In genomic region chr5:138000102-138000723, GRCh38 we compare ENCODE assay signal across 14 cellular contexts. TPM values are rescaled to one million over a fixed set of nuclear protein-coding genes. Genes with fewer than 3 reads are reported as not detected.
A peak's percentile ranks its signal among the peaks of the same experiment; 100 is the strongest.
DNase-seq lines count a peak whose midpoint lies in the region; ATAC-seq, FAIRE-seq and TF ChIP-seq lines count a peak whose summit lies in the region.
"Had no signal": no experiment of that assay in that cellular context is flagged by ENCODE, and none has a peak within 500 bp of the region (broad histone marks: within the 10 kb centered on the region; RNA-seq: fewer than 3 reads in every experiment).

No MANE protein-coding gene starts in this region.

- H3K4me3 ChIP-seq in A549 (no peak overlapping the region), cardiac fibroblast (replicated peaks in 1 of 2; ENCODE audit: low read depth in 2 of 2, low read length in 2 of 2) (no peak overlapping the region), lung (no peak overlapping the region), SJCRH30 (no peak overlapping the region)
- H3K4me3 ChIP-seq: body of pancreas, PC-9 had no signal

- H3K4me1 ChIP-seq in A549 (peaks cover 68% of the 10 kb centered on the region), lung (ENCODE audit: control insufficient read depth in 2 of 2, insufficient read depth in 2 of 2, low read length in 2 of 2) (peaks cover 5 to 7% of the 10 kb centered on the region in 2 donors), SJCRH30 (no peaks in the 10 kb centered on the region; the same call in 1 of the 2 replicates)

- peaks cover 9 to 12% of the 10 kb centered on the region in 2 donors for H3K36me3 ChIP-seq in lung (ENCODE audit: control insufficient read depth in 2 of 2, insufficient read depth in 2 of 2, low read length in 2 of 2)
- H3K36me3 ChIP-seq in SJCRH30 = peaks cover 34% of the 10 kb centered on the region

- H3K4me2 ChIP-seq in A549 = peak overlapping the region; percentile 78
- H3K4me2 ChIP-seq: KMS-11, PC-9 had no signal

- TF ChIP-seq RAD21 in A549 (conservative IDR thresholded peaks at IDR 0.05 in 1 of 2, IDR thresholded peaks at IDR 0.05 in 1 of 2) = 0 out of 5 replicates have a peak, but pooled peaks of 1 of the 2 experiments have one; percentile 9

- TF ChIP-seq CTCF in A549 (IDR thresholded peaks at IDR 0.05) (no peak), cardiac fibroblast (IDR thresholded peaks at IDR 0.05; ENCODE audit: low read depth, low read length) (no peak), lung (IDR thresholded peaks at IDR 0.05; ENCODE audit: control extremely low read depth, extremely low read depth) (no peak), GM13976 (IDR thresholded peaks at IDR 0.05; ENCODE audit: borderline replicate concordance, control extremely low read depth, extremely low read depth, insufficient read depth, missing control alignments) (no peak)

- 18% methylated on average over 6 of the region's 6 CpGs for WGBS in A549 (ENCODE audit: missing lambda C conversion rate)
- 93 to 95% methylated on average over 6 of the region's 6 CpGs for WGBS in lung, 2 donors

- ATAC-seq in A549 (peak; percentile 93), lung (ENCODE audit: insufficient read depth, low FRiP score) (peak; percentile 39), HG02798 (IDR thresholded peaks at IDR 0.05; ENCODE audit: poor library complexity, unreplicated experiment) (no peak), GM21737 (IDR thresholded peaks at IDR 0.05; ENCODE audit: unreplicated experiment) (no peak)
- ATAC-seq: body of pancreas had no signal

- in situ Hi-C loops in GM13976 (cut with MboI; ENCODE audit: low sequenced_read_pairs, unreplicated experiment) = no loop called here

- no peaks in the 10 kb centered on the region for H3K27me3 ChIP-seq in lung (ENCODE audit: control insufficient read depth, insufficient read depth)
- H3K27me3 ChIP-seq in SJCRH30 = no peaks in the 10 kb centered on the region
- H3K27me3 ChIP-seq: body of pancreas had no signal

- no peak for TF ChIP-seq POLR2A in A549 (IDR thresholded peaks at IDR 0.05; ENCODE audit: low read length)

- H3K9me3 ChIP-seq in A549 = peaks cover 7% of the 10 kb centered on the region; the same call in 1 of the 3 replicates
- H3K9me3 ChIP-seq in lung (ENCODE audit: control insufficient read depth in 2 of 2, insufficient read depth in 1 of 2, low read length in 1 of 2) = no peaks in the 10 kb centered on the region
- H3K9me3 ChIP-seq in SJCRH30 (replicated peaks) = no peaks in the 10 kb centered on the region
- H3K9me3 ChIP-seq: body of pancreas had no signal

- no peak for FAIRE-seq in A549 (lab: Jason Lieb, UNC)

- POLR2A ChIA-PET in A549 (lab: Yijun Ruan, JAX) = no interaction called here

- CTCF ChIA-PET in A549 (lab: Yijun Ruan, JAX) = interaction anchor here (2.6 kb wide), 1 partner anchor 36 kb away, joined by 8 read pairs; no protein-coding TSS in a partner anchor

- peak in 1 of 2 experiments; percentile 18; a peak in 1 of 5 replicates for TF ChIP-seq EP300 in A549 (IDR thresholded peaks at IDR 0.05)

- DNase-seq in A549 (ENCODE audit: low read depth in 1 of 2, low spot score in 1 of 2) = peak; percentile 16 to 86
- DNase-seq in HT1080 (ENCODE audit: low read depth) = peak; percentile 68
- peak; percentile 67 to 77 for DNase-seq in cardiac fibroblast (ENCODE audit: low read depth in 2 of 2)
- no peak for DNase-seq in lung (ENCODE audit: low spot score)
- no peak for DNase-seq in SJCRH30
- no peak for DNase-seq in GM13976 (ENCODE audit: low spot score)
- DNase-seq: activated T-cell treated with anti-CD3 and anti-CD28 coated beads for 4 hours; body of pancreas; islet precursor cell; stimulated activated CD4-positive, alpha-beta T cell treated with anti-CD3 and anti-CD28 coated beads, Interleukin-4, amount 100 ng/mL, for 24 hours had no signal

- peak overlapping the region; percentile 87 to 90 for H3K27ac ChIP-seq in A549
- peak overlapping the region in 1 of 2 donors; percentile 13 for H3K27ac ChIP-seq in lung (ENCODE audit: low read depth in 1 of 2, low read length in 1 of 2)
- no peak overlapping the region for H3K27ac ChIP-seq in SJCRH30
- H3K27ac ChIP-seq: body of pancreas, KMS-11, PC-9 had no signal

TF ChIP-seq in A549, 52 proteins besides CTCF, POLR2A, EP300 and RAD21:
- TF ChIP-seq FOSL2 (IDR thresholded peaks at IDR 0.05) = peak; percentile 67
- peak; percentile 88 for TF ChIP-seq FOSL2 (CRISPR knock-in tag; IDR thresholded peaks at IDR 0.05)
- TF ChIP-seq BCL3 (IDR thresholded peaks at IDR 0.05) = no peak
- no peak for TF ChIP-seq RCOR1 (IDR thresholded peaks at IDR 0.05; ENCODE audit: low read depth, low read length)
- TF ChIP-seq MAX (IDR thresholded peaks at IDR 0.05) = peak; percentile 18; the same call in 1 of the 2 replicates
- peak; percentile 70 for TF ChIP-seq MAFK (IDR thresholded peaks at IDR 0.05; ENCODE audit: partially characterized antibody)
- TF ChIP-seq REST (IDR thresholded peaks at IDR 0.05) = no peak
- peak; percentile 27 to 50; a peak in 1 of 5 replicates for TF ChIP-seq JUN (IDR thresholded peaks at IDR 0.05)
- TF ChIP-seq GATA3 (IDR thresholded peaks at IDR 0.05; ENCODE audit: borderline replicate concordance) = peak; percentile 49; the same call in 1 of the 2 replicates
- TF ChIP-seq NR3C1 (IDR thresholded peaks at IDR 0.05) = no peak
- TF ChIP-seq JUNB (IDR thresholded peaks at IDR 0.05) = peak; percentile 70

RNA-seq across cellular contexts. Expression of gene FAM13B, which starts 32.7 kb away (rescaled TPM):
- polyA plus RNA-seq in A549 (2011; rRNA removed) = 12.2 and 15.1 TPM in 2 replicates
- 4.5 and 5.3 TPM in 2 replicates for polyA plus RNA-seq in A549 (2012; cell fraction: cytosol; rRNA removed)
- polyA plus RNA-seq in A549 (2012; cell fraction: nucleus; rRNA removed) = 5.6 and 9.1 TPM in 2 replicates
- polyA plus RNA-seq in A549 (2017; fragmentation: RNase III; extraction: RNeasy Plus Mini Kit Qiagen cat#74134 plus additional on column Dnase treatment) = 14.9 to 17.4 TPM (median 15.4 TPM) in 3 replicates
- polyA minus RNA-seq in A549 (2011; rRNA and poly(A)+ RNA removed) = 13.9 and 15.4 TPM in 2 replicates
- total RNA-seq in HT1080 (2014; rRNA removed; shearing (Covaris generic)) = 6.1 and 10.4 TPM in 2 replicates
- polyA plus RNA-seq in HT1080 (2015; cell fraction: cytosol; rRNA removed) = 6.8 and 8.1 TPM in 2 replicates
- 30.5 and 35.1 TPM in 2 replicates for polyA plus RNA-seq in HT1080 (2015; cell fraction: nucleus; rRNA removed)
- 10 to 100 TPM; 38.0 to 63.6 TPM for total RNA-seq in lung
- 1 to 10 TPM; 7.6 to 8.8 TPM for polyA plus RNA-seq in lung
- 18.5 and 22.1 TPM in 2 replicates for total RNA-seq in SJCRH30 (2014; rRNA removed; shearing (Covaris generic))

Comparison
In these comparisons a context has a peak if more than half of its experiments do, and no peak if none do; other contexts are left out.
1. ATAC-seq: peak in A549 (2 of 2) and lung (single experiment); none in HG02798 (single experiment) and GM21737 (single experiment).
2. DNase-seq: peak in A549 (2 of 2), HT1080 (single experiment) and cardiac fibroblast (2 of 2); none in lung (single experiment), SJCRH30 (0 of 2) and GM13976 (single experiment).